ENCODE assay signal across 27 cellular contexts in the genomic region with DNA sequence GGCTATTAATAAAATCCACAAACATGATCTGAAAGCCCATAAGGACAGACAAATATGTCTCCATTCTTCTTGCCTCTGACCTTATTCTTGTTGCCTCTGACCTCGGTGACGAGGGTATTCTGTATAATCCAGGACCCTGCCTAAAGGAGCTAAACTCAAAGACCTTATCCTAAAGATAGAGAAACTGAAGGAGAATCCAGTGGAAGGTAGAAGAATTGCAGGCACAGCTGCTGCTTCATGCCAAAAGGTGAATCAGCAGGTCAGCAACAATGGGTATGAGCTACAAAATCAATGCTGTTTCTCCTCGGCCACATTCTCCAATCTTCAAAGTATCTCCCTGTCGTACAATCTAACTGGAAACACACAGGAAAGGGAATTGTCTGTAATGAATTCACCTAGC.
"Had no signal": no experiment of that assay in that cellular context is flagged by ENCODE, and none has a peak within 500 bp of the region (broad histone marks: within the 10 kb centered on the region; RNA-seq: fewer than 3 reads in every experiment).

No MANE protein-coding gene starts in this region.

- H3K4me1 ChIP-seq: foreskin keratinocyte, heart right ventricle, left lung, lower lobe of right lung, right atrium auricular region, suprapubic skin, tibial artery, upper lobe of right lung had no signal

- H3K36me3 ChIP-seq: heart right ventricle, left lung, lower lobe of right lung, right atrium auricular region, suprapubic skin, tibial artery, upper lobe of right lung had no signal

- ATAC-seq: foreskin keratinocyte; heart right ventricle; left lung; lower lobe of right lung; mucosa of descending colon; natural killer cell treated with Interleukin-12 subunit alpha and Interleukin-12 subunit beta and Interleukin-15 and Interleukin-18, amount 100 ng/mL, for 72 hours; stimulated activated naive B cell treated with anti-CD40 and anti-IgM and Interleukin-4, amounts not matched to agents 10 μg/mL and 1 μg/mL and 100 μg/mL, for 72 hours; T-helper 17 cell; upper lobe of right lung had no signal

- DNase-seq: activated CD4-positive, alpha-beta memory T cell treated with anti-CD3 and anti-CD28 coated beads, Interleukin-2, amount 10 ng/mL, durations not matched to agents 7 days and 5 days; activated CD4-positive, alpha-beta T cell treated with anti-CD3 and anti-CD28 coated beads, Interleukin-2, amount 10 ng/mL, durations not matched to agents 7 days and 5 days; activated CD4-positive, CD25-positive, alpha-beta regulatory T cell treated with anti-CD3 and anti-CD28 coated beads, Interleukin-2, amount 50 U/mL, for 72 hours; activated CD8-positive, alpha-beta memory T cell treated with anti-CD3 and anti-CD28 coated beads, Interleukin-2, amount 50 U/mL, for 48 hours; activated gamma-delta T cell treated with Interleukin-2 at 50 U/mL for 16 hours; activated naive CD4-positive, alpha-beta T cell treated with anti-CD3 and anti-CD28 coated beads, Interleukin-2, amount 50 U/mL, for 16 hours; activated T-cell treated with anti-CD3 and anti-CD28 coated beads, Interleukin-2, amount 50 U/mL, for 24 hours; amniotic stem cell; dorsolateral prefrontal cortex; effector memory CD4-positive, alpha-beta T cell; foreskin keratinocyte; heart right ventricle; left lung; lower lobe of right lung; mesenchymal stem cell; mucosa of descending colon; stimulated activated CD4-positive, alpha-beta T cell treated with anti-CD3 and anti-CD28 coated beads, Interleukin-1b, Interleukin-23, amount 100 ng/mL, for 48 hours; stimulated activated naive B cell treated with anti-CD40 and anti-IgM and Interleukin-4, amounts not matched to agents 10 μg/mL and 1 μg/mL and 100 μg/mL, for 72 hours; T-helper 17 cell; T1000; tibial artery; upper lobe of right lung had no signal

- H3K4me3 ChIP-seq: coronary artery, dorsolateral prefrontal cortex, heart right ventricle, left lung, lower lobe of right lung, mucosa of descending colon, right atrium auricular region, smooth muscle cell, suprapubic skin, tibial artery, upper lobe of right lung had no signal

- H3K27ac ChIP-seq: coronary artery, dorsolateral prefrontal cortex, foreskin keratinocyte, heart right ventricle, left lung, lower lobe of right lung, right atrium auricular region, suprapubic skin, tibial artery, upper lobe of right lung had no signal

- H3K27me3 ChIP-seq: foreskin keratinocyte, left lung, right atrium auricular region, suprapubic skin, tibial artery, upper lobe of right lung had no signal

- H3K9me3 ChIP-seq: heart right ventricle, left lung, lower lobe of right lung, mucosa of descending colon, right atrium auricular region, suprapubic skin, tibial artery, upper lobe of right lung had no signal

- H3K4me2 ChIP-seq: smooth muscle cell had no signal
